In genomic region chr7:64938540-64938939, GRCh38 we compare ENCODE assay signal across 6 cellular contexts.
"Had no signal": no experiment of that assay in that cellular context is flagged by ENCODE, and none has a peak within 500 bp of the region (broad histone marks: within the 10 kb centered on the region; RNA-seq: fewer than 3 reads in every experiment).

No MANE protein-coding gene starts in this region.

- DNase-seq: GDM1, GF-D8 had no signal

- FAIRE-seq: GM12891, GM12892, GM18507, GM19239 had no signal
